Comparison of ENCODE assay signal across 8 cellular contexts in genomic region chr7:64887756-64888508, GRCh38. TPM values are rescaled to one million over a fixed set of nuclear protein-coding genes. Genes with fewer than 3 reads are reported as not detected.
DNase-seq lines count a peak whose midpoint lies in the region; ATAC-seq and TF ChIP-seq lines count a peak whose summit lies in the region.

No MANE protein-coding gene starts in this region.

- H3K9me3 Mint-ChIP-seq in activated T-cell treated with anti-CD3 and anti-CD28 coated beads, Interleukin-2, amount 50 U/mL, for 24 hours: no peaks in the 10 kb centered on the region

- H2AFZ ChIP-seq in osteoblast (ENCODE audit: low read length): no peak overlapping the region

- peaks cover 10% of the 10 kb centered on the region for H3K4me1 ChIP-seq in osteoblast (ENCODE audit: insufficient read depth, low read length)

- peaks cover 18% of the 10 kb centered on the region for H3K4me1 Mint-ChIP-seq in activated T-cell treated with anti-CD3 and anti-CD28 coated beads, Interleukin-2, amount 50 U/mL, for 24 hours (ENCODE audit: low read depth)

- H3K4me3 ChIP-seq in osteoblast (ENCODE audit: insufficient read depth, low read length) (no peak overlapping the region), MG63 (no peak overlapping the region)

- H3K27me3 Mint-ChIP-seq in activated T-cell treated with anti-CD3 and anti-CD28 coated beads, Interleukin-2, amount 50 U/mL, for 24 hours: peaks cover 80% of the 10 kb centered on the region

- DNase-seq in AG08396 (ENCODE audit: low spot score) (peak; percentile 19), Right ventricle myocardium superior (no peak), osteoblast (ENCODE audit: insufficient read length, low spot score, missing footprints) (no peak), NCI-H748 (lab: John Stamatoyannopoulos, UW; ENCODE audit: unreplicated experiment) (no peak), MG63 (no peak)
- peak; percentile 68 for DNase-seq in activated T-cell treated with anti-CD3 and anti-CD28 coated beads, Interleukin-2, amount 50 U/mL, for 24 hours

- intact Hi-C loops in Right ventricle myocardium superior (cut with DNase I): no loop called here

- peaks cover 10% of the 10 kb centered on the region for H3K27me3 ChIP-seq in osteoblast (ENCODE audit: insufficient read depth, low read length)
- no peaks in the 10 kb centered on the region for H3K27me3 ChIP-seq in MG63

- no peak overlapping the region for H3K27ac ChIP-seq in osteoblast (ENCODE audit: low read depth, low read length)

- peak overlapping the region; percentile 53 for H3K4me2 ChIP-seq in osteoblast (ENCODE audit: insufficient read depth, low read length)

- no peaks in the 10 kb centered on the region for H3K9me3 ChIP-seq in osteoblast (ENCODE audit: low read depth, low read length)
- H3K9me3 ChIP-seq in MG63: no peaks in the 10 kb centered on the region

- H3K4me3 Mint-ChIP-seq in activated T-cell treated with anti-CD3 and anti-CD28 coated beads, Interleukin-2, amount 50 U/mL, for 24 hours: peak overlapping the region; percentile 79

- no peak overlapping the region for H3K27ac Mint-ChIP-seq in activated T-cell treated with anti-CD3 and anti-CD28 coated beads, Interleukin-2, amount 50 U/mL, for 24 hours

- H4K20me1 ChIP-seq in osteoblast (ENCODE audit: insufficient read depth, low read length): no peaks in the 10 kb centered on the region

- peak; percentile 48 for ATAC-seq in HG03159 (IDR thresholded peaks at IDR 0.05; ENCODE audit: unreplicated experiment)
- peak; percentile 45 for ATAC-seq in Right ventricle myocardium superior (ENCODE audit: poor library complexity)
- ATAC-seq in GM18868 (IDR thresholded peaks at IDR 0.05; ENCODE audit: unreplicated experiment): no peak

- H3K36me3 ChIP-seq in osteoblast (ENCODE audit: insufficient read depth, low read length): no peaks in the 10 kb centered on the region
- no peaks in the 10 kb centered on the region for H3K36me3 ChIP-seq in MG63

- H3K79me2 ChIP-seq in osteoblast (ENCODE audit: insufficient read depth, low read length): no peaks in the 10 kb centered on the region

- no peak for TF ChIP-seq CTCF in osteoblast (IDR thresholded peaks at IDR 0.05; ENCODE audit: extremely low read depth, low read depth, low read length)

- H3K36me3 Mint-ChIP-seq in activated T-cell treated with anti-CD3 and anti-CD28 coated beads, Interleukin-2, amount 50 U/mL, for 24 hours (ENCODE audit: low read depth): no peaks in the 10 kb centered on the region

RNA-seq across cellular contexts. Expression of gene ZNF273, which starts 15.1 kb away (rescaled TPM):
- 1.5 TPM for total RNA-seq in Right ventricle myocardium superior
- 5.1 and 7.1 TPM in 2 replicates for total RNA-seq in osteoblast
- 1.2 TPM in 2 replicates for total RNA-seq in MG63 (2014; rRNA removed; shearing (Covaris generic); ENCODE audit: low replicate concordance)

Comparison
In these comparisons a context has a peak if more than half of its experiments do, and no peak if none do; other contexts are left out.
1. DNase-seq: peak in AG08396 (single experiment) and activated T-cell treated with anti-CD3 and anti-CD28 coated beads, Interleukin-2, amount 50 U/mL, for 24 hours (single experiment); none in Right ventricle myocardium superior (single experiment), osteoblast (single experiment), NCI-H748 (single experiment) and MG63 (single experiment).